ENCODE assay signal across 14 cellular contexts in the genomic region with DNA sequence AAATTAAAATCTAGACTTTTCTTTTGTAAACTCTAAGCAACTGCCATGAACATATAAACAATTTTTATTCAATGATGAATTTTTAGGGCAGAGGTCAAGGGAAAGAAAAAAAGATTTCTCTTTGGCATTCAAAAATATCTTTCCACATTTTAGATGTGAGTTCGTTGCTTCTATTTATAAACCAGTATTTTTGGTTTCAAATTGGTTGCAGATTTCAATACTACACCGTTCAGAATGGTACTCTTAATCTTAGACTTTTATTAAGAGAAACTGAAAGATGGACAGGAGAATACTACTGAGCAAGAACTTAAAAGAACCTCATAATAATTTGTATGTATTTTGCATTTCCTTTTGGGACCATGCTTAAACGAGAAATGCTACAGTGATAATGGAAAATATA.
DNase-seq lines count a peak whose midpoint lies in the region; ATAC-seq and TF ChIP-seq lines count a peak whose summit lies in the region.
"Had no signal": no experiment of that assay in that cellular context is flagged by ENCODE, and none has a peak within 500 bp of the region (broad histone marks: within the 10 kb centered on the region; RNA-seq: fewer than 3 reads in every experiment).

No MANE protein-coding gene starts in this region.

- H3K4me3 Mint-ChIP-seq in activated CD8-positive, alpha-beta T cell treated with anti-CD3 and anti-CD28 coated beads, Interleukin-2, amount 10 ng/mL, durations not matched to agents 7 days and 5 days = no peak overlapping the region

- H3K4me1 ChIP-seq in GM23248 (ENCODE audit: insufficient read depth) (peaks cover 51% of the 10 kb centered on the region), sigmoid colon (peaks cover 0 to 39% (median 32%) of the 10 kb centered on the region in 4 donors)

- no peak for TF ChIP-seq POLR2A in sigmoid colon (IDR thresholded peaks at IDR 0.05)
- no peak for TF ChIP-seq POLR2A in erythroblast (IDR thresholded peaks at IDR 0.05; ENCODE audit: low read length)

- peaks cover 64% of the 10 kb centered on the region for H3F3A ChIP-seq in GM23248 (ENCODE audit: insufficient read depth)

- H3K4me3 ChIP-seq in GM23248 (peak overlapping the region; percentile 64), sigmoid colon (no peak overlapping the region)
- H3K4me3 ChIP-seq: K562 had no signal

- H3K9me3 ChIP-seq in GM23248 (ENCODE audit: low read depth) (no peaks in the 10 kb centered on the region), sigmoid colon (no peaks in the 10 kb centered on the region)
- H3K9me3 ChIP-seq: neutrophil had no signal

- no peaks in the 10 kb centered on the region for H3K9me2 ChIP-seq in GM23248 (ENCODE audit: insufficient read depth)

- H3K9me3 Mint-ChIP-seq in activated CD8-positive, alpha-beta T cell treated with anti-CD3 and anti-CD28 coated beads, Interleukin-2, amount 10 ng/mL, durations not matched to agents 7 days and 5 days (ENCODE audit: insufficient read depth) = no peaks in the 10 kb centered on the region

- peaks cover 22% of the 10 kb centered on the region for H3K36me3 ChIP-seq in GM23248 (ENCODE audit: low read depth)
- H3K36me3 ChIP-seq in sigmoid colon = peaks cover 0 to 44% (median 8%) of the 10 kb centered on the region in 4 donors
- H3K36me3 ChIP-seq: neutrophil had no signal

- H3K27me3 ChIP-seq in GM23248 (replicated peaks; ENCODE audit: insufficient read depth) (no peaks in the 10 kb centered on the region), sigmoid colon (no peaks in the 10 kb centered on the region)
- H3K27me3 ChIP-seq: neutrophil had no signal

- peak overlapping the region; percentile 83 for H3K4me2 ChIP-seq in GM23248 (ENCODE audit: unreplicated experiment)

- in situ Hi-C loops in GM23248 (cut with MboI) = no loop called here

- H3K4me1 Mint-ChIP-seq in activated CD8-positive, alpha-beta T cell treated with anti-CD3 and anti-CD28 coated beads, Interleukin-2, amount 10 ng/mL, durations not matched to agents 7 days and 5 days (ENCODE audit: low read depth) = no peaks in the 10 kb centered on the region

- H3K27me3 Mint-ChIP-seq in activated CD8-positive, alpha-beta T cell treated with anti-CD3 and anti-CD28 coated beads, Interleukin-2, amount 10 ng/mL, durations not matched to agents 7 days and 5 days (ENCODE audit: low read depth) = no peaks in the 10 kb centered on the region

- peak; percentile 40 for ATAC-seq in GM19023 (IDR thresholded peaks at IDR 0.05; ENCODE audit: unreplicated experiment)
- ATAC-seq in HG03520 (IDR thresholded peaks at IDR 0.05; ENCODE audit: unreplicated experiment) = peak; percentile 41
- no peak for ATAC-seq in activated CD8-positive, alpha-beta T cell treated with anti-CD3 and anti-CD28 coated beads, Interleukin-2, amount 10 ng/mL, durations not matched to agents 7 days and 5 days
- ATAC-seq: K562 had no signal

- TF ChIP-seq EP300 in sigmoid colon (IDR thresholded peaks at IDR 0.05) = no peak

- DNase-seq in GM23248 (no peak), sigmoid colon (no peak), erythroblast (lab: John Stamatoyannopoulos, UW) (no peak), COR-L47 (lab: John Stamatoyannopoulos, UW) (no peak), cerebellar nuclear complex (lab: John Stamatoyannopoulos, UW) (no peak)
- DNase-seq in activated CD8-positive, alpha-beta T cell treated with anti-CD3 and anti-CD28 coated beads, Interleukin-2, amount 10 ng/mL, durations not matched to agents 7 days and 5 days = no peak
- DNase-seq: activated naive CD4-positive, alpha-beta T cell treated with anti-CD3 and anti-CD28 coated beads, Interleukin-2, amount 50 U/mL, for 16 hours; islet precursor cell; NCI-H526 treated with DMSO at 0.1 percent for 48 hours; T1000 had no signal

- no peak overlapping the region for H2AFZ ChIP-seq in GM23248

- no peaks in the 10 kb centered on the region for H4K20me1 ChIP-seq in GM23248 (ENCODE audit: insufficient read depth)

- POLR2A ChIA-PET in activated CD8-positive, alpha-beta T cell treated with anti-CD3 and anti-CD28 coated beads, Interleukin-2, amount 10 ng/mL, durations not matched to agents 7 days and 5 days (lab: Charles Lee) = no interaction called here

- H3K9ac ChIP-seq in GM23248 = peak overlapping the region; percentile 60

- TF ChIP-seq CTCF in sigmoid colon (IDR thresholded peaks at IDR 0.05) = no peak

- no peaks in the 10 kb centered on the region for H3K36me3 Mint-ChIP-seq in activated CD8-positive, alpha-beta T cell treated with anti-CD3 and anti-CD28 coated beads, Interleukin-2, amount 10 ng/mL, durations not matched to agents 7 days and 5 days (ENCODE audit: low read depth)

- no peak overlapping the region for H3K27ac Mint-ChIP-seq in activated CD8-positive, alpha-beta T cell treated with anti-CD3 and anti-CD28 coated beads, Interleukin-2, amount 10 ng/mL, durations not matched to agents 7 days and 5 days

- H3K27ac ChIP-seq in GM23248 = peak overlapping the region; percentile 67
- H3K27ac ChIP-seq in sigmoid colon = peak overlapping the region; percentile 19 to 58 (median 48)
- H3K27ac ChIP-seq: neutrophil had no signal

- 35 to 42% methylated on average over 3 of the region's 3 CpGs for WGBS in GM23248 (ENCODE audit: low coverage in 1 of 2, low lambda C conversion rate in 2 of 2, missing lambda C conversion rate in 2 of 2), 2 experiments
- WGBS in sigmoid colon, 2 donors = 58 to 69% methylated on average over 3 of the region's 3 CpGs

- H3K79me2 ChIP-seq in GM23248 (ENCODE audit: insufficient read depth) = peaks cover 14% of the 10 kb centered on the region; the same call in 1 of the 2 replicates

- CTCF ChIA-PET in activated CD8-positive, alpha-beta T cell treated with anti-CD3 and anti-CD28 coated beads, Interleukin-2, amount 10 ng/mL, durations not matched to agents 7 days and 5 days (lab: Charles Lee) = no interaction called here

- intact Hi-C loops in sigmoid colon (cut with DNase I) = no loop called here
